In the genomic region with DNA sequence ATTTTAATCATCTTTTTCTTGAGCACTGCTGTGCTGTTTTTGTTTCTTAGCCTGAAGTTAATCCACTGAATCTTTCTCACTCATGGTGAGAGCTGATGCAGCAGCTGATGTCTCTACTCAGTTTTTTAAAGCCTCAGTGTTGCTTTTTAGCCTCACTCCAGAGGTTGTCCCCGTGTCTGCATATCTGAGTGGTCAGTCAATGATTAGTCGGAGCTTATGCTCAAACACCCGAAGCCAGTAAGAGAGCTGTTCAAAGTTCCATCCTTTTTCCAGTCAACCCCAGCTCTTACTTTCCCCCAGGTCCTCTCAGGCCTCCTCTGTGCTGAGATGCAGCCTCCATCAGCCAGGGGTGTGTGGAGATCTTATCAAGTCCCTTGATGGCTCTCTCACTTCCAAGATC, we compare ENCODE assay signal across 15 cellular contexts.
"Had no signal": no experiment of that assay in that cellular context is flagged by ENCODE, and none has a peak within 500 bp of the region (broad histone marks: within the 10 kb centered on the region; RNA-seq: fewer than 3 reads in every experiment).

No MANE protein-coding gene starts in this region.

- H3K9me3 Mint-ChIP-seq: activated CD8-positive, alpha-beta T cell treated with anti-CD3 and anti-CD28 coated beads for 36 hours; activated T-cell treated with anti-CD3 and anti-CD28 coated beads, Interleukin-2, amount 50 U/mL, for 72 hours; mesothelial cell of epicardium; stimulated activated naive B cell treated with anti-CD40 and anti-IgM and Interleukin-4, amounts not matched to agents 10 μg/mL and 1 μg/mL and 100 μg/mL, for 72 hours had no signal

- H3K27ac ChIP-seq: ascending aorta, esophagus squamous epithelium, spleen, upper lobe of right lung had no signal

- H3K4me3 Mint-ChIP-seq: activated CD4-positive, alpha-beta T cell treated with anti-CD3 and anti-CD28 coated beads for 36 hours; activated CD8-positive, alpha-beta T cell treated with anti-CD3 and anti-CD28 coated beads for 36 hours; activated T-cell treated with anti-CD3 and anti-CD28 coated beads, Interleukin-2, amount 50 U/mL, for 72 hours; mesothelial cell of epicardium; stimulated activated naive B cell treated with anti-CD40 and anti-IgM and Interleukin-4, amounts not matched to agents 10 μg/mL and 1 μg/mL and 100 μg/mL, for 72 hours had no signal

- H3K9me3 ChIP-seq: ascending aorta, esophagus squamous epithelium, spleen, upper lobe of right lung had no signal

- DNase-seq: activated CD4-positive, alpha-beta T cell treated with anti-CD3 and anti-CD28 coated beads for 36 hours; activated CD8-positive, alpha-beta memory T cell treated with anti-CD3 and anti-CD28 coated beads, Interleukin-2, amount 50 U/mL, for 4 hours; activated CD8-positive, alpha-beta T cell treated with anti-CD3 and anti-CD28 coated beads for 36 hours; activated naive CD4-positive, alpha-beta T cell; activated T-cell treated with anti-CD3 and anti-CD28 coated beads, Interleukin-2, amount 50 U/mL, for 72 hours; esophagus squamous epithelium; islet precursor cell; posterior cingulate gyrus; right cardiac atrium; spleen; stimulated activated CD4-positive, alpha-beta T cell treated with anti-CD3 and anti-CD28 coated beads, Interleukin-1b, Interleukin-23, amount 100 ng/mL, for 48 hours; stimulated activated naive B cell treated with anti-CD40 and anti-IgM and Interleukin-4, amounts not matched to agents 10 μg/mL and 1 μg/mL and 100 μg/mL, for 72 hours; upper lobe of right lung had no signal

- H3K27me3 Mint-ChIP-seq: activated CD4-positive, alpha-beta T cell treated with anti-CD3 and anti-CD28 coated beads for 36 hours; activated CD8-positive, alpha-beta T cell treated with anti-CD3 and anti-CD28 coated beads for 36 hours; stimulated activated naive B cell treated with anti-CD40 and anti-IgM and Interleukin-4, amounts not matched to agents 10 μg/mL and 1 μg/mL and 100 μg/mL, for 72 hours had no signal

- H3K27me3 ChIP-seq: ascending aorta, esophagus squamous epithelium, spleen, upper lobe of right lung had no signal

- H3K27ac Mint-ChIP-seq: activated CD4-positive, alpha-beta T cell treated with anti-CD3 and anti-CD28 coated beads for 36 hours; activated CD8-positive, alpha-beta T cell treated with anti-CD3 and anti-CD28 coated beads for 36 hours; activated T-cell treated with anti-CD3 and anti-CD28 coated beads, Interleukin-2, amount 50 U/mL, for 72 hours; mesothelial cell of epicardium; stimulated activated naive B cell treated with anti-CD40 and anti-IgM and Interleukin-4, amounts not matched to agents 10 μg/mL and 1 μg/mL and 100 μg/mL, for 72 hours had no signal

- H3K36me3 Mint-ChIP-seq: stimulated activated naive B cell treated with anti-CD40 and anti-IgM and Interleukin-4, amounts not matched to agents 10 μg/mL and 1 μg/mL and 100 μg/mL, for 72 hours had no signal

- H3K36me3 ChIP-seq: ascending aorta, spleen, upper lobe of right lung had no signal

- H3K4me3 ChIP-seq: ascending aorta, esophagus squamous epithelium, spleen, upper lobe of right lung had no signal

- H3K4me1 Mint-ChIP-seq: activated CD4-positive, alpha-beta T cell treated with anti-CD3 and anti-CD28 coated beads for 36 hours; stimulated activated naive B cell treated with anti-CD40 and anti-IgM and Interleukin-4, amounts not matched to agents 10 μg/mL and 1 μg/mL and 100 μg/mL, for 72 hours had no signal

- H3K4me1 ChIP-seq: ascending aorta, esophagus squamous epithelium, spleen, upper lobe of right lung had no signal
